ENCODE assay signal across 1 cellular context in the genomic region with DNA sequence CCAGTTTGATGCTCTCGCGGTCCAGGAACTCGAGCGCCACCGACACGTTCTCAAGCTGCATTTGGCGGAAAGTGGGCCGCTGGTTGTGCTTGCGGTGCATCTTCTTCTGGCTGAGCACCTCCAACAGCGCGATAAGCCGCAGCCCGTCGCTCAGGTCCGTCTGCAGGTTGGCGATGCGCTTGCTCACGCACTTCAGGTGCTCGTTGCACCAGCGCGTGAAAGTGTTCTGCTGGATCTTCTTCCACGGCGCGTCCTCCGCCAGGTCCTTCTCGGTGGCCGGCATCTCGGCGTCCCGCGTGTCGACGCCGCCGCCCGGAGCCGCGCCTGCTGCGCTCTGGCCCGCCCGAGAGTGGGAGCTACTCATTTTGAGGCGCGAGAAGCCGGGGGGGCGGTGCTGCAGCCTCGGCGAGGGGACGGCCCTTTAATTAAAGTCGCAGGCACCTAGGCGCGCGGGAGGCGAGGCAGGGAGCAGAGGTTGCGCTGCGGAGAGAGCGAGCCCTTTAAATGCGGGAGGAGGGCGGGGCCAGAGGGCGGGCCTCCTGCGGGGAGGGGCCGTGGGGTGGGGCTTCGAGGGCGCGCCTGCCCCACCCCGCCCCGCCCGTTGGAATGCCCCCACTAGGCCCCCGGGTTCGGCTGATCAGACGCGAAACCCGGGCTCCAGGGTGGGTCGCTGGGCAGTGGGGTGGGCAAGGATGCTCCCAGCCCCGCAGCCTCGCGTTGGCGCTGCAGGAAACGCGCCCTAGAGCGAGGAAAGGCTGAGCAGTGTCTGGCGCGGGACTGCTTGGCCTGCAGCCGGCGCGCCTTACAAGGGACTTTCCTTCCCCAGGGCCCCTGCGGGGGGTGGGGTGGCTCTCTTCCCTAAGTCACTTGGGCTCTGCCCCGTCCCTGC.
TF ChIP-seq lines count a peak whose summit lies in the region.

No MANE protein-coding gene starts in this region.

TF ChIP-seq in PFSK-1, 5 proteins besides CTCF, POLR2A, EP300 and RAD21 (continued from another document):
- peak; percentile 95 for TF ChIP-seq POLR2AphosphoS5 (IDR thresholded peaks at IDR 0.05; ENCODE audit: low read depth, low read length)
